ENCODE assay signal across 11 cellular contexts in genomic region chr2:28639836-28640235, GRCh38.
DNase-seq lines count a peak whose midpoint lies in the region; ATAC-seq, FAIRE-seq and TF ChIP-seq lines count a peak whose summit lies in the region.
"Had no signal": no experiment of that assay in that cellular context is flagged by ENCODE, and none has a peak within 500 bp of the region (broad histone marks: within the 10 kb centered on the region; RNA-seq: fewer than 3 reads in every experiment).

No MANE protein-coding gene starts in this region.

- H3K4me3 ChIP-seq in right atrium auricular region, result no peak overlapping the region
- no peak overlapping the region for H3K4me3 ChIP-seq in effector memory CD4-positive, alpha-beta T cell (ENCODE audit: insufficient read depth, low read depth, low read length, poor library complexity, severe bottlenecking)
- H3K4me3 ChIP-seq: BLaER1, ovary had no signal

- H3K9me3 ChIP-seq in right atrium auricular region, result no peaks in the 10 kb centered on the region
- no peaks in the 10 kb centered on the region for H3K9me3 ChIP-seq in effector memory CD4-positive, alpha-beta T cell (ENCODE audit: control insufficient read depth, low read length)
- H3K9me3 ChIP-seq: BLaER1, ovary had no signal

- DNase-seq in cardiac septum (ENCODE audit: low spot score) (peak; percentile 44), right atrium auricular region (ENCODE audit: low spot score) (no peak), SW480 (ENCODE audit: low spot score) (peak; percentile 85), kidney tubule cell (ENCODE audit: low spot score) (peak; percentile 96), D721Med (ENCODE audit: insufficient read length, low spot score) (no peak)
- DNase-seq in effector memory CD4-positive, alpha-beta T cell, result no peak
- DNase-seq: NCI-H446 treated with DMSO at 0.1 percent for 48 hours had no signal

- no peaks in the 10 kb centered on the region for H3K27me3 ChIP-seq in right atrium auricular region
- no peaks in the 10 kb centered on the region for H3K27me3 ChIP-seq in effector memory CD4-positive, alpha-beta T cell (replicated peaks; ENCODE audit: control insufficient read depth, insufficient read depth, low read length, poor library complexity, severe bottlenecking)
- H3K27me3 ChIP-seq: BLaER1, ovary had no signal

- no peak for ATAC-seq in GM19351 (IDR thresholded peaks at IDR 0.05; ENCODE audit: unreplicated experiment)
- ATAC-seq in GM21390 (IDR thresholded peaks at IDR 0.05; ENCODE audit: unreplicated experiment), result no peak

- no peaks in the 10 kb centered on the region for H3K36me3 ChIP-seq in right atrium auricular region
- H3K36me3 ChIP-seq in effector memory CD4-positive, alpha-beta T cell (ENCODE audit: control insufficient read depth, insufficient read depth, low read length), result no peaks in the 10 kb centered on the region
- H3K36me3 ChIP-seq: BLaER1, ovary had no signal

- H3K27ac ChIP-seq in right atrium auricular region, result peak overlapping the region in 1 of 2 donors; percentile 13
- no peak overlapping the region for H3K27ac ChIP-seq in effector memory CD4-positive, alpha-beta T cell (ENCODE audit: insufficient read depth, low read length, poor library complexity, severe bottlenecking)
- H3K27ac ChIP-seq: BLaER1, ovary had no signal

- TF ChIP-seq CTCF in right atrium auricular region (IDR thresholded peaks at IDR 0.05) (no peak), D721Med (IDR thresholded peaks at IDR 0.05; ENCODE audit: insufficient read depth, missing control alignments) (no peak)

- no peak for FAIRE-seq in D721Med (lab: Jason Lieb, UNC)

- intact Hi-C loops in cardiac septum (cut with DNase I), result no loop called here

- peaks cover 0 to 26% of the 10 kb centered on the region in 2 donors for H3K4me1 ChIP-seq in right atrium auricular region
- no peaks in the 10 kb centered on the region for H3K4me1 ChIP-seq in effector memory CD4-positive, alpha-beta T cell (ENCODE audit: control insufficient read depth, insufficient read depth, low read length, poor library complexity, severe bottlenecking)

Comparison
In these comparisons a context has a peak if more than half of its experiments do, and no peak if none do; other contexts are left out.
1. DNase-seq: peak in cardiac septum (single experiment), SW480 (single experiment) and kidney tubule cell (single experiment); none in right atrium auricular region (single experiment), effector memory CD4-positive, alpha-beta T cell (0 of 3) and D721Med (single experiment).